In genomic region chr17:66580601-66581385, GRCh38 we compare ENCODE assay signal across 12 cellular contexts.
DNase-seq lines count a peak whose midpoint lies in the region; ATAC-seq and TF ChIP-seq lines count a peak whose summit lies in the region.
"Had no signal": no experiment of that assay in that cellular context is flagged by ENCODE, and none has a peak within 500 bp of the region (broad histone marks: within the 10 kb centered on the region; RNA-seq: fewer than 3 reads in every experiment).

No MANE protein-coding gene starts in this region.

- H3K4me1 Mint-ChIP-seq in Calu3 (ENCODE audit: low read depth, unreplicated experiment) = peaks cover 59% of the 10 kb centered on the region

- TF ChIP-seq CTCF in BE2C (IDR thresholded peaks at IDR 0.05; ENCODE audit: low read depth, low read length) = no peak
- no peak for TF ChIP-seq CTCF in Calu3 (IDR thresholded peaks at IDR 0.05; ENCODE audit: unreplicated experiment)

- H3K4me1 ChIP-seq in BE2C (peaks cover 7% of the 10 kb centered on the region), duodenal mucosa (ENCODE audit: control insufficient read depth in 1 of 2, insufficient read depth in 2 of 2, low read length in 2 of 2) (no peaks in the 10 kb centered on the region), mesodermal cell (ENCODE audit: control insufficient read depth, insufficient read depth, low read length, poor library complexity, severe bottlenecking) (peaks cover 14% of the 10 kb centered on the region)
- H3K4me1 ChIP-seq: HAP-1 had no signal

- peaks cover 3% of the 10 kb centered on the region for H3K9me3 Mint-ChIP-seq in Calu3 (ENCODE audit: low read depth, unreplicated experiment)

- H3K36me3 ChIP-seq in BE2C = no peaks in the 10 kb centered on the region
- H3K36me3 ChIP-seq in duodenal mucosa (ENCODE audit: control insufficient read depth in 1 of 2, insufficient read depth in 2 of 2, low read length in 2 of 2) = peaks cover 0 to 3% of the 10 kb centered on the region in 2 donors
- no peaks in the 10 kb centered on the region for H3K36me3 ChIP-seq in mesodermal cell (ENCODE audit: control insufficient read depth, insufficient read depth, low read length)
- H3K36me3 ChIP-seq: HAP-1 had no signal

- H3K9ac ChIP-seq in duodenal mucosa (ENCODE audit: low read depth in 1 of 2, low read length in 2 of 2) = no peak overlapping the region

- intact Hi-C loops in Calu3 (cut with micrococcal nuclease; ENCODE audit: unreplicated experiment) = no loop called here
- intact Hi-C loops in posterior vena cava (cut with DNase I) = no loop called here

- H3K27me3 ChIP-seq in BE2C = no peaks in the 10 kb centered on the region
- H3K27me3 ChIP-seq in duodenal mucosa (ENCODE audit: control insufficient read depth in 1 of 2, insufficient read depth in 2 of 2, low read length in 2 of 2) = no peaks in the 10 kb centered on the region

- WGBS in mesodermal cell (ENCODE audit: insufficient coverage in 2 of 2), 2 experiments = 96 to 100% methylated on average over 3 to 11 of the region's 12 CpGs

- CTCF ChIA-PET in Calu3 (lab: Charles Lee) = no interaction called here

- peaks cover 14% of the 10 kb centered on the region for H3K36me3 Mint-ChIP-seq in Calu3 (ENCODE audit: insufficient read depth, unreplicated experiment)

- no TSS peak for BruUV-seq in Calu3 (replicated peaks; lab: Mats Ljungman, UMichigan)

- no peaks in the 10 kb centered on the region for H3K9me3 ChIP-seq in BE2C
- H3K9me3 ChIP-seq in duodenal mucosa (ENCODE audit: control insufficient read depth in 1 of 2, low read length in 2 of 2) = no peaks in the 10 kb centered on the region
- H3K9me3 ChIP-seq in mesodermal cell (ENCODE audit: control insufficient read depth, low read length) = no peaks in the 10 kb centered on the region
- H3K9me3 ChIP-seq: HAP-1 had no signal

- H3K4me3 ChIP-seq in BE2C (ENCODE audit: low read depth, low read length) = no peak overlapping the region
- H3K4me3 ChIP-seq in duodenal mucosa (ENCODE audit: low read depth in 1 of 2, low read length in 2 of 2) = no peak overlapping the region
- no peak overlapping the region for H3K4me3 ChIP-seq in mesodermal cell (ENCODE audit: extremely low read depth, insufficient read depth, low read length, poor library complexity, severe bottlenecking)
- H3K4me3 ChIP-seq: HAP-1 had no signal

- no peak overlapping the region for H3K27ac Mint-ChIP-seq in Calu3 (ENCODE audit: unreplicated experiment)

- no peak overlapping the region for H3K4me3 Mint-ChIP-seq in Calu3 (ENCODE audit: low read depth, unreplicated experiment)

- ATAC-seq in HG03280 (IDR thresholded peaks at IDR 0.05; ENCODE audit: unreplicated experiment) = no peak

- H3K27me3 Mint-ChIP-seq in Calu3 (ENCODE audit: unreplicated experiment) = no peaks in the 10 kb centered on the region

- DNase-seq in BE2C (peak; percentile 24), LoVo (ENCODE audit: low spot score) (peak; percentile 37), Calu3 (no peak), KG1 (lab: John Stamatoyannopoulos, UW) (no peak), posterior vena cava (ENCODE audit: low spot score) (no peak)
- DNase-seq: activated T-cell treated with anti-CD3 and anti-CD28 coated beads, Interleukin-2, amount 50 U/mL, for 1 hour; effector CD4-positive, alpha-beta T cell; NCI-H526 treated with DMSO at 0.1 percent for 48 hours had no signal

- peak overlapping the region; percentile 34 for H3K27ac ChIP-seq in duodenal mucosa (ENCODE audit: low read depth, low read length)
- peak overlapping the region; percentile 80 for H3K27ac ChIP-seq in mesodermal cell (ENCODE audit: low read depth, low read length, severe bottlenecking)

Comparison
In these comparisons a context has a peak if more than half of its experiments do, and no peak if none do; other contexts are left out.
1. DNase-seq: peak in BE2C (single experiment) and LoVo (single experiment); none in Calu3 (single experiment), KG1 (single experiment) and posterior vena cava (single experiment).